Comparison of ENCODE assay signal across 12 cellular contexts in genomic region chr11:17015639-17016125, GRCh38. TPM values are rescaled to one million over a fixed set of nuclear protein-coding genes. Genes with fewer than 3 reads are reported as not detected.
DNase-seq lines count a peak whose midpoint lies in the region; ATAC-seq and TF ChIP-seq lines count a peak whose summit lies in the region.
"Had no signal": no experiment of that assay in that cellular context is flagged by ENCODE, and none has a peak within 500 bp of the region (broad histone marks: within the 10 kb centered on the region; RNA-seq: fewer than 3 reads in every experiment).

No MANE protein-coding gene starts in this region.

- no peak overlapping the region for H3K27ac Mint-ChIP-seq in activated naive CD8-positive, alpha-beta T cell treated with anti-CD3 and anti-CD28 coated beads, Interleukin-2, amount 50 U/mL, for 24 hours

- H3K4me3 ChIP-seq in mucosa of descending colon, result no peak overlapping the region

- no peaks in the 10 kb centered on the region for H3K36me3 ChIP-seq in mucosa of descending colon (ENCODE audit: low read depth)
- H3K36me3 ChIP-seq: heart right ventricle had no signal

- H3K9me3 Mint-ChIP-seq in activated naive CD8-positive, alpha-beta T cell treated with anti-CD3 and anti-CD28 coated beads, Interleukin-2, amount 50 U/mL, for 24 hours, result no peaks in the 10 kb centered on the region
- H3K9me3 Mint-ChIP-seq: activated naive CD4-positive, alpha-beta T cell treated with anti-CD3 and anti-CD28 coated beads, Interleukin-2, amount 50 U/mL, for 72 hours; memory B cell had no signal

- no peaks in the 10 kb centered on the region for H3K36me3 Mint-ChIP-seq in activated naive CD8-positive, alpha-beta T cell treated with anti-CD3 and anti-CD28 coated beads, Interleukin-2, amount 50 U/mL, for 24 hours (ENCODE audit: low read depth)

- H3K4me1 ChIP-seq in mucosa of descending colon (ENCODE audit: low read depth), result no peaks in the 10 kb centered on the region

- H3K4me3 Mint-ChIP-seq in activated naive CD8-positive, alpha-beta T cell treated with anti-CD3 and anti-CD28 coated beads, Interleukin-2, amount 50 U/mL, for 24 hours, result peak overlapping the region; percentile 81

- no peaks in the 10 kb centered on the region for H3K9me3 ChIP-seq in mucosa of descending colon
- H3K9me3 ChIP-seq: heart right ventricle had no signal

- peaks cover 4% of the 10 kb centered on the region for H3K4me1 Mint-ChIP-seq in activated naive CD8-positive, alpha-beta T cell treated with anti-CD3 and anti-CD28 coated beads, Interleukin-2, amount 50 U/mL, for 24 hours

- intact Hi-C loops in left ventricle myocardium superior (cut with micrococcal nuclease), result no loop called here
- intact Hi-C loops in cardiac septum (cut with DNase I), result no loop called here
- intact Hi-C loops in mucosa of descending colon (cut with DNase I, micrococcal nuclease), result no loop called here

- TF ChIP-seq CTCF in mucosa of descending colon (IDR thresholded peaks at IDR 0.05), result no peak

- ATAC-seq in left ventricle myocardium superior (no peak), mucosa of descending colon (no peak)
- no peak for ATAC-seq in activated naive CD8-positive, alpha-beta T cell treated with anti-CD3 and anti-CD28 coated beads, Interleukin-2, amount 50 U/mL, for 24 hours

- peaks cover 17% of the 10 kb centered on the region for H3K27me3 Mint-ChIP-seq in activated naive CD8-positive, alpha-beta T cell treated with anti-CD3 and anti-CD28 coated beads, Interleukin-2, amount 50 U/mL, for 24 hours

- DNase-seq in left ventricle myocardium superior (peak; percentile 41), cardiac septum (ENCODE audit: low spot score) (no peak), mucosa of descending colon (peak in 2 of 3 donors; percentile 40 to 66), cerebellar nuclear complex (lab: John Stamatoyannopoulos, UW) (no peak), inferior parietal cortex (ENCODE audit: extremely low spot score) (no peak), C1 segment of cervical spinal cord (lab: John Stamatoyannopoulos, UW) (no peak)
- DNase-seq in activated naive CD8-positive, alpha-beta T cell treated with anti-CD3 and anti-CD28 coated beads, Interleukin-2, amount 50 U/mL, for 24 hours, result no peak
- DNase-seq in activated CD4-positive, CD25-positive, alpha-beta regulatory T cell (lab: John Stamatoyannopoulos, UW), result no peak
- DNase-seq: NCI-H1436 treated with DMSO at 0.1 percent for 48 hours had no signal

RNA-seq across cellular contexts. Expression of gene PLEKHA7, which starts 1.5 kb away (rescaled TPM):
- total RNA-seq in left ventricle myocardium superior (19.2 TPM), cardiac septum (77.1 TPM), mucosa of descending colon (100 to 1,000 TPM in 1 of 3 donors, 10 to 100 TPM in 2; 67.0 to 120 (median 99.6) TPM)

Comparison
In these comparisons a context has a peak if more than half of its experiments do, and no peak if none do; other contexts are left out.
1. DNase-seq: peak in left ventricle myocardium superior (single experiment) and mucosa of descending colon (2 of 3); none in cardiac septum (single experiment), activated naive CD8-positive, alpha-beta T cell treated with anti-CD3 and anti-CD28 coated beads, Interleukin-2, amount 50 U/mL, for 24 hours (single experiment), activated CD4-positive, CD25-positive, alpha-beta regulatory T cell (0 of 4), cerebellar nuclear complex (0 of 2), inferior parietal cortex (single experiment) and C1 segment of cervical spinal cord (0 of 14).